In genomic region chr4:77203380-77204197, GRCh38 we compare ENCODE assay signal across 1 cellular context.
TF ChIP-seq lines count a peak whose summit lies in the region.

No MANE protein-coding gene starts in this region.

TF ChIP-seq in IMR-90, 13 proteins besides CTCF, POLR2A, EP300 and RAD21:
- TF ChIP-seq BHLHE40 (IDR thresholded peaks at IDR 0.05; ENCODE audit: low read depth, low read length) (no peak), CEBPB (IDR thresholded peaks at IDR 0.05; ENCODE audit: low read depth, low read length) (no peak), SMC3 (IDR thresholded peaks at IDR 0.05; ENCODE audit: low read depth, low read length) (peak; percentile 75), ELK1 (IDR thresholded peaks at IDR 0.05; ENCODE audit: borderline replicate concordance, low read depth, low read length) (no peak), MAFK (IDR thresholded peaks at IDR 0.05; ENCODE audit: low read depth, low read length) (0 out of 2 replicates have a peak, but pooled peaks have one; percentile 2), RCOR1 (IDR thresholded peaks at IDR 0.05; ENCODE audit: insufficient replicate concordance, low read length) (no peak), USF2 (IDR thresholded peaks at IDR 0.05; ENCODE audit: low read depth, low read length) (no peak), CHD1 (IDR thresholded peaks at IDR 0.05; ENCODE audit: low read depth, low read length) (no peak), MAZ (IDR thresholded peaks at IDR 0.05; ENCODE audit: borderline replicate concordance, low read depth, low read length) (no peak), MXI1 (IDR thresholded peaks at IDR 0.05; ENCODE audit: borderline replicate concordance, low read depth, low read length) (peak; percentile 31; the same call in 1 of the 2 replicates), RFX5 (IDR thresholded peaks at IDR 0.05; ENCODE audit: low read depth, low read length) (no peak), FOS (IDR thresholded peaks at IDR 0.05; ENCODE audit: low read depth, low read length) (no peak), NFE2L2 (IDR thresholded peaks at IDR 0.05; ENCODE audit: low read depth, low read length) (no peak)
